16 cellular contexts compared by ENCODE assay signal in the genomic region with DNA sequence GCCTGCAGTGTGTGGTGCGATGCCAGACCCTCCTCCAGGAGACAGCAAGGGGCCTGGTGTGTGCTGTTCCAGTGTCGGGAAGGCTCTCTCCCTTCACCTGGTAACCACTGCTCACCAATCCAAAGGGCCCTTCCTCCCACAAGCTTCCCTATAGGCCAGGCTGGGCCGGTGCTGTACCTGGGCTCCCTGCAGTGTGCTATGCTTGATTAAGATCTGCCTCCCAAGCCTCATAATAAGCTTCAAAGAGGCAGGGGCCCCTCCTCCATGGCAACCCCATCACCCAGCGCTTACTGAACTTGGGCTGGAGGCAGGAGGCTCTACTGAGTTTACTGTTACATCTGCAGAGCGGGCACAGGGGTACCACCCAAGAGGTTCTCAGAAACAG. TPM values are rescaled to one million over a fixed set of nuclear protein-coding genes. Genes with fewer than 3 reads are reported as not detected.
"Had no signal": no experiment of that assay in that cellular context is flagged by ENCODE, and none has a peak within 500 bp of the region (broad histone marks: within the 10 kb centered on the region; RNA-seq: fewer than 3 reads in every experiment).

No MANE protein-coding gene starts in this region.

- H3K79me2 ChIP-seq: hepatocyte had no signal

- H3K9me3 ChIP-seq: gastroesophageal sphincter, ovary, suprapubic skin had no signal

- H3K27ac ChIP-seq: cardiac muscle cell, coronary artery, gastroesophageal sphincter, hepatocyte, ovary, suprapubic skin had no signal

- DNase-seq: activated CD4-positive, alpha-beta T cell treated with anti-CD3 and anti-CD28 coated beads for 1 hour; activated CD4-positive, alpha-beta T cell treated with anti-CD3 and anti-CD28 coated beads, Interleukin-2, amount 50 U/mL, for 48 hours; activated gamma-delta T cell treated with Interleukin-2 at 50 U/mL for 16 hours; activated T-cell treated with anti-CD3 and anti-CD28 coated beads, Interleukin-2, amount 50 U/mL, for 72 hours; effector CD8-positive, alpha-beta T cell; kidney glomerular epithelial cell; nephron progenitor cell; ovary; stimulated activated CD4-positive, alpha-beta T cell treated with anti-CD3 and anti-CD28 coated beads, Interleukin-12 subunit alpha, Interleukin-12 subunit beta, amount 100 ng/mL, for 4 hours; stimulated activated naive CD4-positive, alpha-beta T cell treated with Interleukin-2 at 50 U/mL for 16 hours had no signal

- H3K4me2 ChIP-seq: hepatocyte had no signal

- H2AFZ ChIP-seq: hepatocyte had no signal

- H3K36me3 ChIP-seq: cardiac muscle cell, gastroesophageal sphincter, ovary, suprapubic skin had no signal

- H3K4me3 ChIP-seq: cardiac muscle cell, coronary artery, gastroesophageal sphincter, hepatocyte, lung, ovary, suprapubic skin had no signal

- H3K27me3 ChIP-seq: ovary had no signal

RNA-seq across cellular contexts. Expression of a gene that starts 4.5 kb away (rescaled TPM):
- total RNA-seq: cardiac muscle cell had no signal
